In the genomic region with DNA sequence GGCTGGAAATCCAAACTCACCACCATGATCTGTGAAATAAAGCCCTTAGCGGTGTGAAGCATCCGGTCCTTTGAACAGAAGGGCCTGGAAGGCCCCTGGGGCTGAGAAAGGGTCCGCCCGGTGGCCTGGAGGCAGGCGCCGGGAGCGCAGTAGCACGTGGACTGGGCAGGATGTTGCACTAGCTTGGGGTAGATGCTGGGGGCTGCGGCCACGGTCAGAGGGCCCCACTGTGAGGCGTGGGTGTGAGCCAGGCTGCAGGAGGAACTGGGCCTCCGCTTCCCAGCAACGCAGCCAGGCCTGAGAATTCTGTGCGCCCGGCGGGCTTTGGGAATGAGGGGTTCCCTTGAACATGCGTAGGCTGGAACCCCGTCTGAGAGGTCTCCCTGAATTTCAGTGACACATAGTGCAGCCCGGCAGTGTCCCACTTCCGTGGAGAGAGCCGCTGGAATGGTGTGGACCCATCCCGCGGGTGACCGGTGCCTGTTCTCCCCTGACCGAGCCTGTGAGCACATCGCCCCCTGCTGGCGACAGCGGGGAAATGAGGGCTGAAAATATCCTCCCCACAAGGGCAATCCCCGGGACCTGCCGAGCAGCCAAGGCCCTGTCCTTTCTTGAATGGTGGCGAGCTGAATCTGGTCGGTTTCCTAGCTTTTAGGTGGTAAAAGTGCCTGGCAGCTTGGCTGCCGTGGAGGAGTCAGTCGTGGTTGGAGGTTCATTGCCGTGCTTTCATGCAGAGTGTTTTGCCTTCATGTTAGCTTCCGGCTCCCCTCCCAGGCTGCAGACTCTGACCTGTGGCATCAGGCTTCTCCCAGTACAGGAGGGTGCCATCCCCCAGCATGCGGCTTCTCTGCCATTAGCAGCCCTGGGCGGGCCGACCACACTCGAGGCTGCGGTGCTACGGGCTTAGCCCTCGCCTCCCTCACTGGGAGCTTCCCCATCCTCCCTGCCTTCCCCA, we compare ENCODE assay signal across 1 cellular context.
TF ChIP-seq lines count a peak whose summit lies in the region.

No MANE protein-coding gene starts in this region.

TF ChIP-seq in HepG2, 621 proteins besides CTCF, POLR2A, EP300 and RAD21 (continued from another document and continues in another):
- TF ChIP-seq, protein P1, sequence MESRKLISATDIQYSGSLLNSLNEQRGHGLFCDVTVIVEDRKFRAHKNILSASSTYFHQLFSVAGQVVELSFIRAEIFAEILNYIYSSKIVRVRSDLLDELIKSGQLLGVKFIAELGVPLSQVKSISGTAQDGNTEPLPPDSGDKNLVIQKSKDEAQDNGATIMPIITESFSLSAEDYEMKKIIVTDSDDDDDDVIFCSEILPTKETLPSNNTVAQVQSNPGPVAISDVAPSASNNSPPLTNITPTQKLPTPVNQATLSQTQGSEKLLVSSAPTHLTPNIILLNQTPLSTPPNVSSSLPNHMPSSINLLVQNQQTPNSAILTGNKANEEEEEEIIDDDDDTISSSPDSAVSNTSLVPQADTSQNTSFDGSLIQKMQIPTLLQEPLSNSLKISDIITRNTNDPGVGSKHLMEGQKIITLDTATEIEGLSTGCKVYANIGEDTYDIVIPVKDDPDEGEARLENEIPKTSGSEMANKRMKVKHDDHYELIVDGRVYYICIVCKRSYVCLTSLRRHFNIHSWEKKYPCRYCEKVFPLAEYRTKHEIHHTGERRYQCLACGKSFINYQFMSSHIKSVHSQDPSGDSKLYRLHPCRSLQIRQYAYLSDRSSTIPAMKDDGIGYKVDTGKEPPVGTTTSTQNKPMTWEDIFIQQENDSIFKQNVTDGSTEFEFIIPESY (CRISPR knock-in tag; IDR thresholded peaks at IDR 0.05): peak; percentile 63; the same call in 1 of the 2 replicates
- TF ChIP-seq, protein P2, sequence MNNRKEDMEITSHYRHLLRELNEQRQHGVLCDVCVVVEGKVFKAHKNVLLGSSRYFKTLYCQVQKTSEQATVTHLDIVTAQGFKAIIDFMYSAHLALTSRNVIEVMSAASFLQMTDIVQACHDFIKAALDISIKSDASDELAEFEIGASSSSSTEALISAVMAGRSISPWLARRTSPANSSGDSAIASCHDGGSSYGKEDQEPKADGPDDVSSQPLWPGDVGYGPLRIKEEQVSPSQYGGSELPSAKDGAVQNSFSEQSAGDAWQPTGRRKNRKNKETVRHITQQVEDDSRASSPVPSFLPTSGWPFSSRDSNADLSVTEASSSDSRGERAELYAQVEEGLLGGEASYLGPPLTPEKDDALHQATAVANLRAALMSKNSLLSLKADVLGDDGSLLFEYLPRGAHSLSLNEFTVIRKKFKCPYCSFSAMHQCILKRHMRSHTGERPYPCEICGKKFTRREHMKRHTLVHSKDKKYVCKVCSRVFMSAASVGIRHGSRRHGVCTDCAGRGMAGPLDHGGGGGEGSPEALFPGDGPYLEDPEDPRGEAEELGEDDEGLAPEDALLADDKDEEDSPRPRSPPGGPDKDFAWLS (CRISPR knock-in tag; IDR thresholded peaks at IDR 0.05; ENCODE audit: borderline replicate concordance): 0 out of 2 replicates have a peak, but pooled peaks have one; percentile 46
- TF ChIP-seq SRF (IDR thresholded peaks at IDR 0.05; ENCODE audit: low read depth, low read length) (peak; percentile 13; the same call in 1 of the 2 replicates), ZNF292 (CRISPR knock-in tag; IDR thresholded peaks at IDR 0.05; ENCODE audit: borderline replicate concordance, low read depth) (no peak), XBP1 (CRISPR knock-in tag; IDR thresholded peaks at IDR 0.05) (no peak), TOPORS (CRISPR knock-in tag; IDR thresholded peaks at IDR 0.05) (no peak), CEBPG (CRISPR knock-in tag; IDR thresholded peaks at IDR 0.05) (no peak), SMC3 (IDR thresholded peaks at IDR 0.05; ENCODE audit: low read length) (peak; percentile 53), ZBTB8A (CRISPR knock-in tag; IDR thresholded peaks at IDR 0.05; ENCODE audit: borderline replicate concordance, low read depth) (no peak), RARA (CRISPR knock-in tag; IDR thresholded peaks at IDR 0.05) (0 out of 2 replicates have a peak, but pooled peaks have one; percentile 9), HNRNPH1 (optimal IDR thresholded peaks at IDR 0.05; ENCODE audit: low read depth, low read length) (no peak), ZNF205 (CRISPR knock-in tag; IDR thresholded peaks at IDR 0.05) (no peak), ZNF549 (CRISPR knock-in tag; IDR thresholded peaks at IDR 0.05) (no peak), XRCC5 (optimal IDR thresholded peaks at IDR 0.05; ENCODE audit: low read length) (peak; percentile 72), NCOA1 (CRISPR knock-in tag; IDR thresholded peaks at IDR 0.05) (no peak), ETV5 (CRISPR knock-in tag; IDR thresholded peaks at IDR 0.05; ENCODE audit: borderline replicate concordance) (peak; percentile 34; the same call in 1 of the 2 replicates), ZNF670 (CRISPR knock-in tag; IDR thresholded peaks at IDR 0.05; ENCODE audit: borderline replicate concordance) (no peak), FOXP1 (IDR thresholded peaks at IDR 0.05) (no peak), FOXP1 (CRISPR knock-in tag; IDR thresholded peaks at IDR 0.05) (no peak), KLF6 (CRISPR knock-in tag; IDR thresholded peaks at IDR 0.05) (no peak), LCORL (IDR thresholded peaks at IDR 0.05) (no peak), LCORL (CRISPR knock-in tag; IDR thresholded peaks at IDR 0.05) (0 out of 2 replicates have a peak, but pooled peaks have one; percentile 40), ZNF501 (CRISPR knock-in tag; IDR thresholded peaks at IDR 0.05) (peak; percentile 80), KLF9 (CRISPR knock-in tag; IDR thresholded peaks at IDR 0.05; ENCODE audit: low read depth) (no peak), MAZ (IDR thresholded peaks at IDR 0.05; ENCODE audit: borderline replicate concordance, low read depth, low read length) (no peak), MAZ (CRISPR knock-in tag; IDR thresholded peaks at IDR 0.05; ENCODE audit: low read depth) (0 out of 2 replicates have a peak, but pooled peaks have one; percentile 38), ZNF17 (CRISPR knock-in tag; IDR thresholded peaks at IDR 0.05) (no peak), SNRNP70 (IDR thresholded peaks at IDR 0.05; ENCODE audit: low read depth, low read length) (no peak), FOXM1 (CRISPR knock-in tag; IDR thresholded peaks at IDR 0.05) (no peak), U2AF1 (optimal IDR thresholded peaks at IDR 0.05; ENCODE audit: low read depth, low read length) (no peak), SALL2 (CRISPR knock-in tag; IDR thresholded peaks at IDR 0.05) (no peak), ZNF749 (CRISPR knock-in tag; IDR thresholded peaks at IDR 0.05; ENCODE audit: borderline replicate concordance) (no peak), ZNF598 (CRISPR knock-in tag; IDR thresholded peaks at IDR 0.05; ENCODE audit: borderline replicate concordance) (peak; percentile 77; the same call in 1 of the 2 replicates), NFRKB (IDR thresholded peaks at IDR 0.05) (no peak), POLR2G (IDR thresholded peaks at IDR 0.05; ENCODE audit: low read depth, low read length) (peak; percentile 53; the same call in 1 of the 2 replicates), RBM22 (optimal IDR thresholded peaks at IDR 0.05; ENCODE audit: low read length) (peak; percentile 97), KLF15 (CRISPR knock-in tag; IDR thresholded peaks at IDR 0.05; ENCODE audit: borderline replicate concordance) (no peak)
- TF ChIP-seq, protein P3, sequence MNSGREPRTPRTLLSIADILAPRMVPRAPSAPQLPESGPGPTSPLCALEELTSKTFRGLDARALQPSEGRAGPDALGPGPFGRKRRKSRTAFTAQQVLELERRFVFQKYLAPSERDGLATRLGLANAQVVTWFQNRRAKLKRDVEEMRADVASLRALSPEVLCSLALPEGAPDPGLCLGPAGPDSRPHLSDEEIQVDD (CRISPR knock-in tag; IDR thresholded peaks at IDR 0.05; ENCODE audit: borderline replicate concordance): no peak
- TF ChIP-seq, protein P4, sequence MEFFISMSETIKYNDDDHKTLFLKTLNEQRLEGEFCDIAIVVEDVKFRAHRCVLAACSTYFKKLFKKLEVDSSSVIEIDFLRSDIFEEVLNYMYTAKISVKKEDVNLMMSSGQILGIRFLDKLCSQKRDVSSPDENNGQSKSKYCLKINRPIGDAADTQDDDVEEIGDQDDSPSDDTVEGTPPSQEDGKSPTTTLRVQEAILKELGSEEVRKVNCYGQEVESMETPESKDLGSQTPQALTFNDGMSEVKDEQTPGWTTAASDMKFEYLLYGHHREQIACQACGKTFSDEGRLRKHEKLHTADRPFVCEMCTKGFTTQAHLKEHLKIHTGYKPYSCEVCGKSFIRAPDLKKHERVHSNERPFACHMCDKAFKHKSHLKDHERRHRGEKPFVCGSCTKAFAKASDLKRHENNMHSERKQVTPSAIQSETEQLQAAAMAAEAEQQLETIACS (CRISPR knock-in tag; IDR thresholded peaks at IDR 0.05): no peak
- TF ChIP-seq, protein P5, sequence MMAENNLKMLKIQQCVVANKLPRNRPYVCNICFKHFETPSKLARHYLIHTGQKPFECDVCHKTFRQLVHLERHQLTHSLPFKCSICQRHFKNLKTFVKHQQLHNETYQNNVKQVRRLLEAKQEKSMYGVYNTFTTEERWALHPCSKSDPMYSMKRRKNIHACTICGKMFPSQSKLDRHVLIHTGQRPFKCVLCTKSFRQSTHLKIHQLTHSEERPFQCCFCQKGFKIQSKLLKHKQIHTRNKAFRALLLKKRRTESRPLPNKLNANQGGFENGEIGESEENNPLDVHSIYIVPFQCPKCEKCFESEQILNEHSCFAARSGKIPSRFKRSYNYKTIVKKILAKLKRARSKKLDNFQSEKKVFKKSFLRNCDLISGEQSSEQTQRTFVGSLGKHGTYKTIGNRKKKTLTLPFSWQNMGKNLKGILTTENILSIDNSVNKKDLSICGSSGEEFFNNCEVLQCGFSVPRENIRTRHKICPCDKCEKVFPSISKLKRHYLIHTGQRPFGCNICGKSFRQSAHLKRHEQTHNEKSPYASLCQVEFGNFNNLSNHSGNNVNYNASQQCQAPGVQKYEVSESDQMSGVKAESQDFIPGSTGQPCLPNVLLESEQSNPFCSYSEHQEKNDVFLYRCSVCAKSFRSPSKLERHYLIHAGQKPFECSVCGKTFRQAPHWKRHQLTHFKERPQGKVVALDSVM (CRISPR knock-in tag; IDR thresholded peaks at IDR 0.05): no peak
- TF ChIP-seq, protein P6, sequence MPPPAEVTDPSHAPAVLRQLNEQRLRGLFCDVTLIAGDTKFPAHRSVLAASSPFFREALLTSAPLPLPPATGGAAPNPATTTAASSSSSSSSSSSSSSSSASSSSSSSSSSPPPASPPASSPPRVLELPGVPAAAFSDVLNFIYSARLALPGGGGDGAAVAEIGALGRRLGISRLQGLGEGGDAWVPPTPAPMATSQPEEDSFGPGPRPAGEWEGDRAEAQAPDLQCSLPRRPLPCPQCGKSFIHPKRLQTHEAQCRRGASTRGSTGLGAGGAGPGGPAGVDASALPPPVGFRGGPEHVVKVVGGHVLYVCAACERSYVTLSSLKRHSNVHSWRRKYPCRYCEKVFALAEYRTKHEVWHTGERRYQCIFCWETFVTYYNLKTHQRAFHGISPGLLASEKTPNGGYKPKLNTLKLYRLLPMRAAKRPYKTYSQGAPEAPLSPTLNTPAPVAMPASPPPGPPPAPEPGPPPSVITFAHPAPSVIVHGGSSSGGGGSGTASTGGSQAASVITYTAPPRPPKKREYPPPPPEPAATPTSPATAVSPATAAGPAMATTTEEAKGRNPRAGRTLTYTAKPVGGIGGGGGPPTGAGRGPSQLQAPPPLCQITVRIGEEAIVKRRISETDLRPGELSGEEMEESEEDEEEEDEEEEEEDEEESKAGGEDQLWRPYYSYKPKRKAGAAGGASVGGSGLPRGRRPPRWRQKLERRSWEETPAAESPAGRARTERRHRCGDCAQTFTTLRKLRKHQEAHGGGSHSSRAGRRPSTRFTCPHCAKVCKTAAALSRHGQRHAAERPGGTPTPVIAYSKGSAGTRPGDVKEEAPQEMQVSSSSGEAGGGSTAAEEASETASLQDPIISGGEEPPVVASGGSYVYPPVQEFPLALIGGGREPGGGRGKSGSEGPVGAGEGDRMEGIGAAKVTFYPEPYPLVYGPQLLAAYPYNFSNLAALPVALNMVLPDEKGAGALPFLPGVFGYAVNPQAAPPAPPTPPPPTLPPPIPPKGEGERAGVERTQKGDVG (CRISPR knock-in tag; IDR thresholded peaks at IDR 0.05; ENCODE audit: borderline replicate concordance): peak; percentile 56; the same call in 1 of the 2 replicates
- TF ChIP-seq, protein P7, sequence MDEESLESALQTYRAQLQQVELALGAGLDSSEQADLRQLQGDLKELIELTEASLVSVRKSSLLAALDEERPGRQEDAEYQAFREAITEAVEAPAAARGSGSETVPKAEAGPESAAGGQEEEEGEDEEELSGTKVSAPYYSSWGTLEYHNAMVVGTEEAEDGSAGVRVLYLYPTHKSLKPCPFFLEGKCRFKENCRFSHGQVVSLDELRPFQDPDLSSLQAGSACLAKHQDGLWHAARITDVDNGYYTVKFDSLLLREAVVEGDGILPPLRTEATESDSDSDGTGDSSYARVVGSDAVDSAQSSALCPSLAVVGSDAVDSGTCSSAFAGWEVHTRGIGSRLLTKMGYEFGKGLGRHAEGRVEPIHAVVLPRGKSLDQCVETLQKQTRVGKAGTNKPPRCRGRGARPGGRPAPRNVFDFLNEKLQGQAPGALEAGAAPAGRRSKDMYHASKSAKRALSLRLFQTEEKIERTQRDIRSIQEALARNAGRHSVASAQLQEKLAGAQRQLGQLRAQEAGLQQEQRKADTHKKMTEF (CRISPR knock-in tag; IDR thresholded peaks at IDR 0.05): 0 out of 2 replicates have a peak, but pooled peaks have one; percentile 34
- TF ChIP-seq, protein P8, sequence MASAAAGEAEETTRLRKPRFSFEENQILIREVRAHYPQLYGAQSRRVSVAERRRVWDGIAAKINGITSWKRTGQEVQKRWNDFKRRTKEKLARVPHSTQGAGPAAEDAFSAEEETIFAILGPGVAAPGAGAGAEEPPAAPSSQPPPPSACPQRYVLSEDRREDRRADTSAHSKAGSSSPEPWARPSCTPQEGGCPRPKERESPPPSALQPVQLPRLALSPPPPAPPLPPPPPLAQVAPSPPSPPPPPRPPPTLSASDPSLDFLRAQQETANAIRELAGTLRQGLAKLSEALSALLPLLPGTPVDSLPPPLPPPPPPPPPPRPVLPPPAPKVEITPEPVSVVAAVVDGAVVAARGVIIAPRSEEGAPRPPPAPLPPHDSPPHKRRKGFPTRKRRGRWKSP (CRISPR knock-in tag; IDR thresholded peaks at IDR 0.05): peak; percentile 15; the same call in 1 of the 2 replicates
- TF ChIP-seq, protein P9, sequence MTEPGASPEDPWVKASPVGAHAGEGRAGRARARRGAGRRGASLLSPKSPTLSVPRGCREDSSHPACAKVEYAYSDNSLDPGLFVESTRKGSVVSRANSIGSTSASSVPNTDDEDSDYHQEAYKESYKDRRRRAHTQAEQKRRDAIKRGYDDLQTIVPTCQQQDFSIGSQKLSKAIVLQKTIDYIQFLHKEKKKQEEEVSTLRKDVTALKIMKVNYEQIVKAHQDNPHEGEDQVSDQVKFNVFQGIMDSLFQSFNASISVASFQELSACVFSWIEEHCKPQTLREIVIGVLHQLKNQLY (CRISPR knock-in tag; IDR thresholded peaks at IDR 0.05): no peak
